In genomic region chr5:97797994-97798451, GRCh38 we compare ENCODE assay signal across 1 cellular context.
TF ChIP-seq lines count a peak whose summit lies in the region.

No MANE protein-coding gene starts in this region.

TF ChIP-seq in H1, 55 proteins besides CTCF, POLR2A, EP300 and RAD21 (continued from another document):
- TF ChIP-seq, protein P1, sequence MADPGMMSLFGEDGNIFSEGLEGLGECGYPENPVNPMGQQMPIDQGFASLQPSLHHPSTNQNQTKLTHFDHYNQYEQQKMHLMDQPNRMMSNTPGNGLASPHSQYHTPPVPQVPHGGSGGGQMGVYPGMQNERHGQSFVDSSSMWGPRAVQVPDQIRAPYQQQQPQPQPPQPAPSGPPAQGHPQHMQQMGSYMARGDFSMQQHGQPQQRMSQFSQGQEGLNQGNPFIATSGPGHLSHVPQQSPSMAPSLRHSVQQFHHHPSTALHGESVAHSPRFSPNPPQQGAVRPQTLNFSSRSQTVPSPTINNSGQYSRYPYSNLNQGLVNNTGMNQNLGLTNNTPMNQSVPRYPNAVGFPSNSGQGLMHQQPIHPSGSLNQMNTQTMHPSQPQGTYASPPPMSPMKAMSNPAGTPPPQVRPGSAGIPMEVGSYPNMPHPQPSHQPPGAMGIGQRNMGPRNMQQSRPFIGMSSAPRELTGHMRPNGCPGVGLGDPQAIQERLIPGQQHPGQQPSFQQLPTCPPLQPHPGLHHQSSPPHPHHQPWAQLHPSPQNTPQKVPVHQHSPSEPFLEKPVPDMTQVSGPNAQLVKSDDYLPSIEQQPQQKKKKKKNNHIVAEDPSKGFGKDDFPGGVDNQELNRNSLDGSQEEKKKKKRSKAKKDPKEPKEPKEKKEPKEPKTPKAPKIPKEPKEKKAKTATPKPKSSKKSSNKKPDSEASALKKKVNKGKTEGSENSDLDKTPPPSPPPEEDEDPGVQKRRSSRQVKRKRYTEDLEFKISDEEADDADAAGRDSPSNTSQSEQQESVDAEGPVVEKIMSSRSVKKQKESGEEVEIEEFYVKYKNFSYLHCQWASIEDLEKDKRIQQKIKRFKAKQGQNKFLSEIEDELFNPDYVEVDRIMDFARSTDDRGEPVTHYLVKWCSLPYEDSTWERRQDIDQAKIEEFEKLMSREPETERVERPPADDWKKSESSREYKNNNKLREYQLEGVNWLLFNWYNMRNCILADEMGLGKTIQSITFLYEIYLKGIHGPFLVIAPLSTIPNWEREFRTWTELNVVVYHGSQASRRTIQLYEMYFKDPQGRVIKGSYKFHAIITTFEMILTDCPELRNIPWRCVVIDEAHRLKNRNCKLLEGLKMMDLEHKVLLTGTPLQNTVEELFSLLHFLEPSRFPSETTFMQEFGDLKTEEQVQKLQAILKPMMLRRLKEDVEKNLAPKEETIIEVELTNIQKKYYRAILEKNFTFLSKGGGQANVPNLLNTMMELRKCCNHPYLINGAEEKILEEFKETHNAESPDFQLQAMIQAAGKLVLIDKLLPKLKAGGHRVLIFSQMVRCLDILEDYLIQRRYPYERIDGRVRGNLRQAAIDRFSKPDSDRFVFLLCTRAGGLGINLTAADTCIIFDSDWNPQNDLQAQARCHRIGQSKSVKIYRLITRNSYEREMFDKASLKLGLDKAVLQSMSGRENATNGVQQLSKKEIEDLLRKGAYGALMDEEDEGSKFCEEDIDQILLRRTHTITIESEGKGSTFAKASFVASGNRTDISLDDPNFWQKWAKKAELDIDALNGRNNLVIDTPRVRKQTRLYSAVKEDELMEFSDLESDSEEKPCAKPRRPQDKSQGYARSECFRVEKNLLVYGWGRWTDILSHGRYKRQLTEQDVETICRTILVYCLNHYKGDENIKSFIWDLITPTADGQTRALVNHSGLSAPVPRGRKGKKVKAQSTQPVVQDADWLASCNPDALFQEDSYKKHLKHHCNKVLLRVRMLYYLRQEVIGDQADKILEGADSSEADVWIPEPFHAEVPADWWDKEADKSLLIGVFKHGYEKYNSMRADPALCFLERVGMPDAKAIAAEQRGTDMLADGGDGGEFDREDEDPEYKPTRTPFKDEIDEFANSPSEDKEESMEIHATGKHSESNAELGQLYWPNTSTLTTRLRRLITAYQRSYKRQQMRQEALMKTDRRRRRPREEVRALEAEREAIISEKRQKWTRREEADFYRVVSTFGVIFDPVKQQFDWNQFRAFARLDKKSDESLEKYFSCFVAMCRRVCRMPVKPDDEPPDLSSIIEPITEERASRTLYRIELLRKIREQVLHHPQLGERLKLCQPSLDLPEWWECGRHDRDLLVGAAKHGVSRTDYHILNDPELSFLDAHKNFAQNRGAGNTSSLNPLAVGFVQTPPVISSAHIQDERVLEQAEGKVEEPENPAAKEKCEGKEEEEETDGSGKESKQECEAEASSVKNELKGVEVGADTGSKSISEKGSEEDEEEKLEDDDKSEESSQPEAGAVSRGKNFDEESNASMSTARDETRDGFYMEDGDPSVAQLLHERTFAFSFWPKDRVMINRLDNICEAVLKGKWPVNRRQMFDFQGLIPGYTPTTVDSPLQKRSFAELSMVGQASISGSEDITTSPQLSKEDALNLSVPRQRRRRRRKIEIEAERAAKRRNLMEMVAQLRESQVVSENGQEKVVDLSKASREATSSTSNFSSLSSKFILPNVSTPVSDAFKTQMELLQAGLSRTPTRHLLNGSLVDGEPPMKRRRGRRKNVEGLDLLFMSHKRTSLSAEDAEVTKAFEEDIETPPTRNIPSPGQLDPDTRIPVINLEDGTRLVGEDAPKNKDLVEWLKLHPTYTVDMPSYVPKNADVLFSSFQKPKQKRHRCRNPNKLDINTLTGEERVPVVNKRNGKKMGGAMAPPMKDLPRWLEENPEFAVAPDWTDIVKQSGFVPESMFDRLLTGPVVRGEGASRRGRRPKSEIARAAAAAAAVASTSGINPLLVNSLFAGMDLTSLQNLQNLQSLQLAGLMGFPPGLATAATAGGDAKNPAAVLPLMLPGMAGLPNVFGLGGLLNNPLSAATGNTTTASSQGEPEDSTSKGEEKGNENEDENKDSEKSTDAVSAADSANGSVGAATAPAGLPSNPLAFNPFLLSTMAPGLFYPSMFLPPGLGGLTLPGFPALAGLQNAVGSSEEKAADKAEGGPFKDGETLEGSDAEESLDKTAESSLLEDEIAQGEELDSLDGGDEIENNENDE (IDR thresholded peaks at IDR 0.05; ENCODE audit: insufficient replicate concordance, low read length), result no peak
- no peak for TF ChIP-seq USF2 (IDR thresholded peaks at IDR 0.05; ENCODE audit: low read length)
- TF ChIP-seq TCF12 (IDR thresholded peaks at IDR 0.05; ENCODE audit: low read depth, low read length), result no peak
- no peak for TF ChIP-seq BCL11A (IDR thresholded peaks at IDR 0.05; ENCODE audit: low read depth in 2 of 2, low read length in 2 of 2)
- TF ChIP-seq CHD2 (IDR thresholded peaks at IDR 0.05; ENCODE audit: low read length), result no peak
- TF ChIP-seq YY1 (IDR thresholded peaks at IDR 0.05; ENCODE audit: low read depth, low read length), result no peak
- no peak for TF ChIP-seq GTF2F1 (IDR thresholded peaks at IDR 0.05; ENCODE audit: borderline replicate concordance, low read depth, low read length)
- no peak for TF ChIP-seq RXRA (IDR thresholded peaks at IDR 0.05; ENCODE audit: insufficient read depth, low read depth, low read length)
- TF ChIP-seq RNF2 (IDR thresholded peaks at IDR 0.05; ENCODE audit: borderline replicate concordance, low read depth, low read length, missing control alignments, poor library complexity, severe bottlenecking), result no peak
- TF ChIP-seq TBP (IDR thresholded peaks at IDR 0.05; ENCODE audit: low read depth, low read length), result no peak
- no peak for TF ChIP-seq SAP30 (IDR thresholded peaks at IDR 0.05; ENCODE audit: insufficient read depth, insufficient replicate concordance, low read length)
- no peak for TF ChIP-seq TEAD4 (IDR thresholded peaks at IDR 0.05; ENCODE audit: low read depth, low read length)
